1 cellular context compared by ENCODE assay signal in genomic region chr6:44275749-44276648, GRCh38.
TF ChIP-seq lines count a peak whose summit lies in the region.

No MANE protein-coding gene starts in this region.

TF ChIP-seq in HepG2, 621 proteins besides CTCF, POLR2A, EP300 and RAD21 (continued from another document and continues in another):
- TF ChIP-seq RFX5 (IDR thresholded peaks at IDR 0.05; ENCODE audit: low read depth, low read length) (no peak), ZFP36 (IDR thresholded peaks at IDR 0.05; ENCODE audit: borderline replicate concordance, low read depth, low read length, partially characterized antibody) (no peak), GATAD1 (CRISPR knock-in tag; IDR thresholded peaks at IDR 0.05) (no peak), TCF7L2 (IDR thresholded peaks at IDR 0.05; ENCODE audit: low read depth, low read length) (no peak), CBX2 (IDR thresholded peaks at IDR 0.05; ENCODE audit: low read depth, low read length) (no peak), CBX2 (CRISPR knock-in tag; IDR thresholded peaks at IDR 0.05; ENCODE audit: low read depth) (peak; percentile 17; the same call in 1 of the 2 replicates), NFIB (CRISPR knock-in tag; IDR thresholded peaks at IDR 0.05; ENCODE audit: borderline replicate concordance) (0 out of 2 replicates have a peak, but pooled peaks have one; percentile 40), HNRNPLL (IDR thresholded peaks at IDR 0.05; ENCODE audit: low read depth, low read length, poor library complexity, severe bottlenecking) (peak; percentile 88), ZNF546 (CRISPR knock-in tag; conservative IDR thresholded peaks at IDR 0.05) (peak; percentile 78), ZKSCAN8 (CRISPR knock-in tag; IDR thresholded peaks at IDR 0.05; ENCODE audit: borderline replicate concordance) (no peak), ZNF33A (CRISPR knock-in tag; IDR thresholded peaks at IDR 0.05; ENCODE audit: borderline replicate concordance) (no peak), ZNF574 (CRISPR knock-in tag; IDR thresholded peaks at IDR 0.05) (0 out of 2 replicates have a peak, but pooled peaks have one; percentile 18), SKIL (CRISPR knock-in tag; IDR thresholded peaks at IDR 0.05; ENCODE audit: borderline replicate concordance) (peak; percentile 49; the same call in 1 of the 2 replicates), E2F5 (CRISPR knock-in tag; conservative IDR thresholded peaks at IDR 0.05) (no peak), ZNF142 (CRISPR knock-in tag; IDR thresholded peaks at IDR 0.05) (peak; percentile 87), ZNF83 (CRISPR knock-in tag; IDR thresholded peaks at IDR 0.05; ENCODE audit: borderline replicate concordance) (no peak), NFE2L2 (IDR thresholded peaks at IDR 0.05; ENCODE audit: low read length) (no peak), REL (CRISPR knock-in tag; conservative IDR thresholded peaks at IDR 0.05) (peak; percentile 64; the same call in 1 of the 2 replicates), ZNF253 (CRISPR knock-in tag; IDR thresholded peaks at IDR 0.05; ENCODE audit: borderline replicate concordance) (no peak), MIER2 (CRISPR knock-in tag; IDR thresholded peaks at IDR 0.05) (no peak), ZNF431 (CRISPR knock-in tag; IDR thresholded peaks at IDR 0.05; ENCODE audit: borderline replicate concordance, low read depth) (no peak), CCDC6 (CRISPR knock-in tag; IDR thresholded peaks at IDR 0.05) (peak; percentile 46; the same call in 1 of the 2 replicates), THYN1 (CRISPR knock-in tag; IDR thresholded peaks at IDR 0.05; ENCODE audit: borderline replicate concordance, low read depth) (no peak), ZNF503 (CRISPR knock-in tag; IDR thresholded peaks at IDR 0.05) (no peak), RERE (CRISPR knock-in tag; IDR thresholded peaks at IDR 0.05; ENCODE audit: low read depth) (peak; percentile 12; the same call in 1 of the 2 replicates), ETS1 (CRISPR knock-in tag; IDR thresholded peaks at IDR 0.05) (no peak), ZNF567 (CRISPR knock-in tag; IDR thresholded peaks at IDR 0.05; ENCODE audit: borderline replicate concordance) (no peak), ZBTB8A (CRISPR knock-in tag; IDR thresholded peaks at IDR 0.05; ENCODE audit: borderline replicate concordance, low read depth) (no peak), MYPOP (CRISPR knock-in tag; IDR thresholded peaks at IDR 0.05) (peak; percentile 45), POGK (CRISPR knock-in tag; conservative IDR thresholded peaks at IDR 0.05) (peak; percentile 61; the same call in 1 of the 2 replicates), ETV5 (CRISPR knock-in tag; IDR thresholded peaks at IDR 0.05; ENCODE audit: borderline replicate concordance) (peak; percentile 23; the same call in 1 of the 2 replicates)
